1 cellular context compared by ENCODE assay signal in genomic region chr16:76910931-76911330, GRCh38.
A peak's percentile ranks its signal among the peaks of the same experiment; 100 is the strongest.
TF ChIP-seq lines count a peak whose summit lies in the region.

No MANE protein-coding gene starts in this region.

TF ChIP-seq in A549, 52 proteins besides CTCF, POLR2A, EP300 and RAD21 (continued from another document):
- TF ChIP-seq KDM5A (IDR thresholded peaks at IDR 0.05) (no peak), CEBPB (IDR thresholded peaks at IDR 0.05) (peak; percentile 87 to 94), FOSL2 (IDR thresholded peaks at IDR 0.05) (peak; percentile 64), FOSL2 (CRISPR knock-in tag; IDR thresholded peaks at IDR 0.05) (peak; percentile 78), KDM1A (IDR thresholded peaks at IDR 0.05; ENCODE audit: low read depth) (no peak), BHLHE40 (IDR thresholded peaks at IDR 0.05; ENCODE audit: low read depth, low read length) (no peak), MAFK (IDR thresholded peaks at IDR 0.05; ENCODE audit: partially characterized antibody) (peak; percentile 30), ESRRA (IDR thresholded peaks at IDR 0.05; ENCODE audit: borderline replicate concordance, low read length) (no peak), CBX8 (IDR thresholded peaks at IDR 0.05) (no peak), RNF2 (IDR thresholded peaks at IDR 0.05; ENCODE audit: borderline replicate concordance, low read depth) (no peak)
